ENCODE assay signal across 20 cellular contexts in the genomic region with DNA sequence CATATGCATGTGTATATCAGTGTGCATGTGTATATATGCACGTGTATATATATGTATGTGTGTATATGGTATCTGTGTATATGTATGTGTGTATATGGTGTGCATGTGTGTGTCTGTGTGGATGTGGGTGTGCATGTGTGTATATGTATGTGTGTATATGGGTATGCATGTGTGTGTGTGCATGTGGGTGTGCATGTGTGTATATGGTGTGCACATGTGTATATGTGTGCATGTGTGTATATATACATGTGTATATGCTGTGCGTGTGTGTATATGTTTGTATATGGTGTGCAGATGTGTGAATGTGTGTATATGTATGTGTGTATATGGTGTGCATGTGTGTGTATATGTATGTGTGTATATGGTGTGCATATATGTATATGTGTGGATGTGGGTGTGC.
"Had no signal": no experiment of that assay in that cellular context is flagged by ENCODE, and none has a peak within 500 bp of the region (broad histone marks: within the 10 kb centered on the region; RNA-seq: fewer than 3 reads in every experiment).

No MANE protein-coding gene starts in this region.

- ATAC-seq: K562 had no signal

- H3K27me3 Mint-ChIP-seq: IgD-negative memory B cell had no signal

- H3K36me3 Mint-ChIP-seq: IgD-negative memory B cell had no signal

- FAIRE-seq: K562, RCC 7860 had no signal

- H3K27ac Mint-ChIP-seq: IgD-negative memory B cell had no signal

- H3K4me3 Mint-ChIP-seq: IgD-negative memory B cell had no signal

- DNase-seq: Kasumi-1, MM.1S, NCI-H1105, NCI-H1417, NCI-H1436 treated with DMSO at 0.1 percent for 48 hours, NCI-H1694, NCI-H187 treated with DMSO at 0.1 percent for 48 hours, NCI-H2029 treated with DMSO at 0.1 percent for 48 hours, NCI-H2171 treated with DMSO at 0.1 percent for 48 hours, NCI-H345, NCI-H446 treated with DMSO at 0.1 percent for 48 hours, NCI-H524 treated with DMSO at 0.1 percent for 48 hours, NCI-H69, NCI-H774, Right ventricle myocardium superior, RPMI8226, SIG-M5 had no signal

- H3K4me1 Mint-ChIP-seq: IgD-negative memory B cell had no signal
